Comparison of ENCODE assay signal across 21 cellular contexts in genomic region chr4:181701219-181701618, GRCh38.
"Had no signal": no experiment of that assay in that cellular context is flagged by ENCODE, and none has a peak within 500 bp of the region (broad histone marks: within the 10 kb centered on the region; RNA-seq: fewer than 3 reads in every experiment).

No MANE protein-coding gene starts in this region.

- H3K4me1 ChIP-seq: parathyroid adenoma, right atrium auricular region, sigmoid colon, testis, transverse colon had no signal

- H3K4me3 ChIP-seq: dorsolateral prefrontal cortex, hepatocyte, right atrium auricular region, sigmoid colon, skin epidermis, testis, transverse colon had no signal

- H3K9me3 ChIP-seq: right atrium auricular region, sigmoid colon, testis, transverse colon had no signal

- ATAC-seq: left cardiac atrium; left ventricle myocardium superior; stimulated activated naive B cell treated with anti-CD40 and anti-IgM and Interleukin-4, amounts not matched to agents 10 μg/mL and 1 μg/mL and 100 μg/mL, for 72 hours; stimulated activated naive CD8-positive, alpha-beta T cell treated with anti-CD3 and anti-CD28 coated beads, Interleukin-15, amount 100 ng/mL, for 72 hours had no signal

- DNase-seq: cortex of kidney; dorsolateral prefrontal cortex; effector CD8-positive, alpha-beta T cell; foreskin melanocyte; head of caudate nucleus; kidney; left cardiac atrium; left ventricle myocardium superior; mesendoderm; naive B cell; sigmoid colon; stimulated activated CD4-positive, alpha-beta T cell treated with anti-CD3 and anti-CD28 coated beads, Interleukin-2, amount 100 ng/mL, for 24 hours; stimulated activated CD4-positive, alpha-beta T cell treated with anti-CD3 and anti-CD28 coated beads, Interleukin-4, amount 100 ng/mL, for 4 hours; stimulated activated naive B cell treated with anti-CD40 and anti-IgM and Interleukin-4, amounts not matched to agents 10 μg/mL and 1 μg/mL and 100 μg/mL, for 72 hours; stimulated activated naive CD8-positive, alpha-beta T cell treated with anti-CD3 and anti-CD28 coated beads, Interleukin-15, amount 100 ng/mL, for 72 hours; testis; transverse colon had no signal

- H3K27me3 ChIP-seq: hepatocyte, right atrium auricular region, sigmoid colon, testis, transverse colon had no signal

- H3K36me3 ChIP-seq: right atrium auricular region, sigmoid colon, transverse colon had no signal

- H3K27ac ChIP-seq: dorsolateral prefrontal cortex, hepatocyte, parathyroid adenoma, right atrium auricular region, sigmoid colon, skin epidermis, testis, transverse colon had no signal
